In genomic region chr11:58606930-58607714, GRCh38 we compare ENCODE assay signal across 26 cellular contexts. TPM values are rescaled to one million over a fixed set of nuclear protein-coding genes. Genes with fewer than 3 reads are reported as not detected.
A peak's percentile ranks its signal among the peaks of the same experiment; 100 is the strongest.
DNase-seq lines count a peak whose midpoint lies in the region; ATAC-seq and TF ChIP-seq lines count a peak whose summit lies in the region.
"Had no signal": no experiment of that assay in that cellular context is flagged by ENCODE, and none has a peak within 500 bp of the region (broad histone marks: within the 10 kb centered on the region; RNA-seq: fewer than 3 reads in every experiment).

No MANE protein-coding gene starts in this region.

- DNase-seq in CD4-positive, alpha-beta memory T cell: no peak
- DNase-seq in Calu3 (no peak), NCI-H2171 (lab: John Stamatoyannopoulos, UW) (no peak), NCI-H774 (lab: John Stamatoyannopoulos, UW) (no peak)
- DNase-seq in activated T-helper 2 cell treated with anti-CD3 and anti-CD28 coated beads, Interferon-gamma antibody, Interleukin-2, Interleukin-4, amounts not matched to agents 10 μg/mL and 5 μg/mL and 100 μg/mL, durations not matched to agents 14 hours and 24 hours and 36 hours (ENCODE audit: low spot score): no peak
- no peak for DNase-seq in naive thymus-derived CD8-positive, alpha-beta T cell
- DNase-seq: activated CD4-positive, CD25-positive, alpha-beta regulatory T cell treated with anti-CD3 and anti-CD28 coated beads, Interleukin-2, amount 50 U/mL, for 72 hours; adrenal gland; brain microvascular endothelial cell; effector CD8-positive, alpha-beta T cell; erythroblast; foreskin keratinocyte; GF-D8; heart right ventricle; Kasumi-1; left lung; NCI-H187; NCI-H526 treated with DMSO at 0.1 percent for 48 hours; stimulated activated CD4-positive, alpha-beta T cell treated with anti-CD3 and anti-CD28 coated beads, Interleukin-12 subunit alpha, Interleukin-12 subunit beta, amount 100 ng/mL, for 4 hours; stimulated activated CD4-positive, alpha-beta T cell treated with anti-CD3 and anti-CD28 coated beads, Interleukin-4, amount 100 ng/mL, for 24 hours; stomach had no signal

- no peak overlapping the region for H3K4me3 ChIP-seq in CD4-positive, alpha-beta memory T cell (ENCODE audit: low read length in 2 of 2)
- H3K4me3 ChIP-seq: adrenal gland, heart right ventricle, left lung, right atrium auricular region, stomach, tibial nerve had no signal

- no peaks in the 10 kb centered on the region for H3K9me3 ChIP-seq in CD4-positive, alpha-beta memory T cell (ENCODE audit: control insufficient read depth in 1 of 2, low read length in 2 of 2)
- H3K9me3 ChIP-seq: adrenal gland, heart right ventricle, left lung, right atrium auricular region, stomach, tibial nerve had no signal

- CTCF ChIA-PET in CD4-positive, alpha-beta memory T cell (lab: Charles Lee; ENCODE audit: partially characterized antibody): interaction anchor here (1.5 to 2.9 kb wide), 4 partner anchors 15 to 47 kb away, joined by 3 to 22 read pairs (median 4); no protein-coding TSS in a partner anchor
- CTCF ChIA-PET in Calu3 (lab: Charles Lee): interaction anchor here (0.6 to 1.6 kb wide), 3 partner anchors 39 to 1149 kb away, joined by 3 to 4 read pairs (median 4); no protein-coding TSS in a partner anchor

- no peak overlapping the region for H3K27ac ChIP-seq in CD4-positive, alpha-beta memory T cell (ENCODE audit: low read depth, low read length)
- H3K27ac ChIP-seq: adrenal gland, brain microvascular endothelial cell, foreskin keratinocyte, heart right ventricle, left lung, parathyroid adenoma, right atrium auricular region, stomach, tibial nerve had no signal

- ATAC-seq in naive thymus-derived CD8-positive, alpha-beta T cell: no peak
- ATAC-seq in esophagus mucosa: no peak
- ATAC-seq: foreskin keratinocyte, heart right ventricle, left lung had no signal

- H3K4me3 Mint-ChIP-seq in CD4-positive, alpha-beta memory T cell: no peak overlapping the region
- no peak overlapping the region for H3K4me3 Mint-ChIP-seq in Calu3 (ENCODE audit: low read depth, unreplicated experiment)
- no peak overlapping the region for H3K4me3 Mint-ChIP-seq in activated T-helper 2 cell treated with anti-CD3 and anti-CD28 coated beads, Interferon-gamma antibody, Interleukin-2, Interleukin-4, amounts not matched to agents 10 μg/mL and 5 μg/mL and 100 μg/mL, durations not matched to agents 14 hours and 24 hours and 36 hours (ENCODE audit: low read depth)
- peak overlapping the region in 6 of 10 donors; percentile 1 to 59 (median 31) for H3K4me3 Mint-ChIP-seq in naive thymus-derived CD8-positive, alpha-beta T cell
- H3K4me3 Mint-ChIP-seq: nephron had no signal

- intact Hi-C loops in CD4-positive, alpha-beta memory T cell (cut with micrococcal nuclease): no loop called here
- intact Hi-C loops in Calu3 (cut with micrococcal nuclease; ENCODE audit: unreplicated experiment): no loop called here
- intact Hi-C loops in activated T-helper 2 cell treated with anti-CD3 and anti-CD28 coated beads, Interferon-gamma antibody, Interleukin-2, Interleukin-4, amounts not matched to agents 10 μg/mL and 5 μg/mL and 100 μg/mL, durations not matched to agents 14 hours and 24 hours and 36 hours (cut with micrococcal nuclease): no loop called here

- TF ChIP-seq CTCF in Calu3 (IDR thresholded peaks at IDR 0.05; ENCODE audit: unreplicated experiment): no peak

- peaks cover 48 to 65% (median 55%) of the 10 kb centered on the region in 4 donors for H3K4me1 Mint-ChIP-seq in CD4-positive, alpha-beta memory T cell
- H3K4me1 Mint-ChIP-seq in Calu3 (ENCODE audit: low read depth, unreplicated experiment): peaks cover 26% of the 10 kb centered on the region
- peaks cover 55% of the 10 kb centered on the region for H3K4me1 Mint-ChIP-seq in activated T-helper 2 cell treated with anti-CD3 and anti-CD28 coated beads, Interferon-gamma antibody, Interleukin-2, Interleukin-4, amounts not matched to agents 10 μg/mL and 5 μg/mL and 100 μg/mL, durations not matched to agents 14 hours and 24 hours and 36 hours (ENCODE audit: low read depth)
- H3K4me1 Mint-ChIP-seq in naive thymus-derived CD8-positive, alpha-beta T cell: peaks cover 35 to 66% (median 60%) of the 10 kb centered on the region in 4 donors
- H3K4me1 Mint-ChIP-seq: nephron had no signal

- H3K36me3 ChIP-seq in CD4-positive, alpha-beta memory T cell (ENCODE audit: insufficient read depth, low read length): peaks cover 25% of the 10 kb centered on the region

- H3K27me3 ChIP-seq in CD4-positive, alpha-beta memory T cell (ENCODE audit: insufficient read depth, low read length): no peaks in the 10 kb centered on the region
- H3K27me3 ChIP-seq: adrenal gland, brain microvascular endothelial cell, foreskin keratinocyte, heart right ventricle, left lung, right atrium auricular region, stomach, tibial nerve had no signal

- no TSS peak for BruUV-seq in Calu3 (replicated peaks; lab: Mats Ljungman, UMichigan)

- POLR2A ChIA-PET in CD4-positive, alpha-beta memory T cell (lab: Charles Lee; ENCODE audit: partially characterized antibody): interaction anchor here (0.6 kb wide), 2 partner anchors 34 kb away, joined by 3 read pairs; no protein-coding TSS in a partner anchor
- POLR2A ChIA-PET in naive thymus-derived CD8-positive, alpha-beta T cell (lab: Charles Lee): interaction anchor here (1.4 to 1.7 kb wide), 2 partner anchors 10 to 29 kb away, joined by 3 to 4 read pairs; no protein-coding TSS in a partner anchor

- H3K9me3 Mint-ChIP-seq in CD4-positive, alpha-beta memory T cell: no peaks in the 10 kb centered on the region
- H3K9me3 Mint-ChIP-seq in Calu3 (ENCODE audit: low read depth, unreplicated experiment): no peaks in the 10 kb centered on the region
- no peaks in the 10 kb centered on the region for H3K9me3 Mint-ChIP-seq in activated T-helper 2 cell treated with anti-CD3 and anti-CD28 coated beads, Interferon-gamma antibody, Interleukin-2, Interleukin-4, amounts not matched to agents 10 μg/mL and 5 μg/mL and 100 μg/mL, durations not matched to agents 14 hours and 24 hours and 36 hours
- no peaks in the 10 kb centered on the region for H3K9me3 Mint-ChIP-seq in naive thymus-derived CD8-positive, alpha-beta T cell
- H3K9me3 Mint-ChIP-seq: nephron had no signal

- H3K27ac Mint-ChIP-seq in CD4-positive, alpha-beta memory T cell: peak overlapping the region in 4 of 7 donors; percentile 19 to 71 (median 36)
- H3K27ac Mint-ChIP-seq in Calu3 (ENCODE audit: unreplicated experiment): peak overlapping the region; percentile 7
- peak overlapping the region; percentile 63 for H3K27ac Mint-ChIP-seq in activated T-helper 2 cell treated with anti-CD3 and anti-CD28 coated beads, Interferon-gamma antibody, Interleukin-2, Interleukin-4, amounts not matched to agents 10 μg/mL and 5 μg/mL and 100 μg/mL, durations not matched to agents 14 hours and 24 hours and 36 hours
- peak overlapping the region in 7 of 10 donors; percentile 5 to 86 (median 58) for H3K27ac Mint-ChIP-seq in naive thymus-derived CD8-positive, alpha-beta T cell
- H3K27ac Mint-ChIP-seq: nephron had no signal

- peaks cover 25% of the 10 kb centered on the region for H3K4me1 ChIP-seq in CD4-positive, alpha-beta memory T cell (ENCODE audit: insufficient read depth, low read length)
- H3K4me1 ChIP-seq: foreskin keratinocyte, parathyroid adenoma had no signal

- no peaks in the 10 kb centered on the region for H3K27me3 Mint-ChIP-seq in CD4-positive, alpha-beta memory T cell
- no peaks in the 10 kb centered on the region for H3K27me3 Mint-ChIP-seq in Calu3 (ENCODE audit: unreplicated experiment)
- H3K27me3 Mint-ChIP-seq in activated T-helper 2 cell treated with anti-CD3 and anti-CD28 coated beads, Interferon-gamma antibody, Interleukin-2, Interleukin-4, amounts not matched to agents 10 μg/mL and 5 μg/mL and 100 μg/mL, durations not matched to agents 14 hours and 24 hours and 36 hours (ENCODE audit: low read depth): no peaks in the 10 kb centered on the region
- H3K27me3 Mint-ChIP-seq in naive thymus-derived CD8-positive, alpha-beta T cell: no peaks in the 10 kb centered on the region

- H3K36me3 Mint-ChIP-seq in CD4-positive, alpha-beta memory T cell: peaks cover 29 to 44% of the 10 kb centered on the region in 2 donors
- H3K36me3 Mint-ChIP-seq in Calu3 (ENCODE audit: insufficient read depth, unreplicated experiment): peaks cover 21% of the 10 kb centered on the region
- peaks cover 78% of the 10 kb centered on the region for H3K36me3 Mint-ChIP-seq in activated T-helper 2 cell treated with anti-CD3 and anti-CD28 coated beads, Interferon-gamma antibody, Interleukin-2, Interleukin-4, amounts not matched to agents 10 μg/mL and 5 μg/mL and 100 μg/mL, durations not matched to agents 14 hours and 24 hours and 36 hours (ENCODE audit: low read depth)
- H3K36me3 Mint-ChIP-seq in naive thymus-derived CD8-positive, alpha-beta T cell: peaks cover 11 to 58% (median 37%) of the 10 kb centered on the region in 3 donors

RNA-seq across cellular contexts. Expression of gene CNTF, which starts 15.3 kb away (rescaled TPM):
- 1 to 10 TPM; 2.6 to 2.9 TPM for total RNA-seq in CD4-positive, alpha-beta memory T cell
- polyA plus RNA-seq in CD4-positive, alpha-beta memory T cell: under 1 TPM in 1 of 2 donors, not detected in 1; 0.10 TPM
- total RNA-seq in Calu3 (2022) (4.3 and 5.2 TPM in 2 replicates), esophagus mucosa (0.76 TPM)
- 3.4 and 4.0 TPM in 2 replicates for total RNA-seq in activated T-helper 2 cell treated with anti-CD3 and anti-CD28 coated beads, Interferon-gamma antibody, Interleukin-2, Interleukin-4, amounts not matched to agents 10 μg/mL and 5 μg/mL and 100 μg/mL, durations not matched to agents 14 hours and 24 hours and 36 hours
- 1 to 10 TPM; 2.9 to 3.0 TPM for total RNA-seq in naive thymus-derived CD8-positive, alpha-beta T cell
- under 1 TPM in 2 of 3 donors, not detected in 1; 0.15 to 0.28 TPM for polyA plus RNA-seq in naive thymus-derived CD8-positive, alpha-beta T cell

RNA-seq across cellular contexts. Expression of gene ZFP91, which starts 28.3 kb away (rescaled TPM):
- 10 to 100 TPM; 38.0 to 38.4 TPM for total RNA-seq in CD4-positive, alpha-beta memory T cell
- 1 to 10 TPM; 3.8 to 7.3 TPM for polyA plus RNA-seq in CD4-positive, alpha-beta memory T cell
- total RNA-seq in Calu3 (2022): 61.5 and 61.7 TPM in 2 replicates
- 57.7 and 59.3 TPM in 2 replicates for total RNA-seq in activated T-helper 2 cell treated with anti-CD3 and anti-CD28 coated beads, Interferon-gamma antibody, Interleukin-2, Interleukin-4, amounts not matched to agents 10 μg/mL and 5 μg/mL and 100 μg/mL, durations not matched to agents 14 hours and 24 hours and 36 hours
- total RNA-seq in naive thymus-derived CD8-positive, alpha-beta T cell: 10 to 100 TPM; 46.1 to 49.6 TPM
- 1 to 10 TPM; 4.8 to 9.4 (median 7.1) TPM for polyA plus RNA-seq in naive thymus-derived CD8-positive, alpha-beta T cell
- 33.8 TPM for total RNA-seq in esophagus mucosa

RNA-seq across cellular contexts. Expression of gene LPXN, which starts 31.5 kb away (rescaled TPM):
- 100 to 1,000 TPM; 138 to 147 TPM for total RNA-seq in CD4-positive, alpha-beta memory T cell
- polyA plus RNA-seq in CD4-positive, alpha-beta memory T cell: 100 to 1,000 TPM; 251 to 281 TPM
- total RNA-seq in Calu3 (2022) (4.0 and 6.0 TPM in 2 replicates), esophagus mucosa (1.7 TPM)
- total RNA-seq in activated T-helper 2 cell treated with anti-CD3 and anti-CD28 coated beads, Interferon-gamma antibody, Interleukin-2, Interleukin-4, amounts not matched to agents 10 μg/mL and 5 μg/mL and 100 μg/mL, durations not matched to agents 14 hours and 24 hours and 36 hours: 115 and 129 TPM in 2 replicates
- total RNA-seq in naive thymus-derived CD8-positive, alpha-beta T cell: 100 to 1,000 TPM; 200 TPM
- 100 to 1,000 TPM; 208 to 261 (median 220) TPM for polyA plus RNA-seq in naive thymus-derived CD8-positive, alpha-beta T cell

Comparison
In these comparisons a context has a peak if more than half of its experiments do, and no peak if none do; other contexts are left out.
1. H3K27ac Mint-ChIP-seq: peak in every context shown above with its lines; median percentile 63 in activated T-helper 2 cell treated with anti-CD3 and anti-CD28 coated beads, Interferon-gamma antibody, Interleukin-2, Interleukin-4, amounts not matched to agents 10 μg/mL and 5 μg/mL and 100 μg/mL, durations not matched to agents 14 hours and 24 hours and 36 hours; 58 in naive thymus-derived CD8-positive, alpha-beta T cell; 36 in CD4-positive, alpha-beta memory T cell; 7 in Calu3.
2. H3K4me3 Mint-ChIP-seq: peak in naive thymus-derived CD8-positive, alpha-beta T cell (6 of 10); none in CD4-positive, alpha-beta memory T cell (0 of 8), Calu3 (single experiment) and activated T-helper 2 cell treated with anti-CD3 and anti-CD28 coated beads, Interferon-gamma antibody, Interleukin-2, Interleukin-4, amounts not matched to agents 10 μg/mL and 5 μg/mL and 100 μg/mL, durations not matched to agents 14 hours and 24 hours and 36 hours (single experiment).
3. RNA of gene LPXN, which starts 31.5 kb away (total RNA-seq): 200 TPM in naive thymus-derived CD8-positive, alpha-beta T cell, 138 to 147 TPM in CD4-positive, alpha-beta memory T cell and 115 to 129 TPM in activated T-helper 2 cell treated with anti-CD3 and anti-CD28 coated beads, Interferon-gamma antibody, Interleukin-2, Interleukin-4, amounts not matched to agents 10 μg/mL and 5 μg/mL and 100 μg/mL, durations not matched to agents 14 hours and 24 hours and 36 hours; 4.0 to 6.0 TPM in Calu3 and 1.7 TPM in esophagus mucosa (single experiment); every median in the first group is over 10 times any median in the second.